In genomic region chr6:142761756-142762155, GRCh38 we compare ENCODE assay signal across 18 cellular contexts.
DNase-seq lines count a peak whose midpoint lies in the region; ATAC-seq lines count a peak whose summit lies in the region.
"Had no signal": no experiment of that assay in that cellular context is flagged by ENCODE, and none has a peak within 500 bp of the region (broad histone marks: within the 10 kb centered on the region; RNA-seq: fewer than 3 reads in every experiment).

No MANE protein-coding gene starts in this region.

- no peak overlapping the region for H3K9ac ChIP-seq in GM23248

- no peaks in the 10 kb centered on the region for H3K27me3 ChIP-seq in GM23248 (replicated peaks; ENCODE audit: insufficient read depth)
- H3K27me3 ChIP-seq: upper lobe of left lung had no signal

- peaks cover 25% of the 10 kb centered on the region for H3K36me3 ChIP-seq in GM23248 (ENCODE audit: low read depth)

- peaks cover 43% of the 10 kb centered on the region for H3K79me2 ChIP-seq in GM23248 (ENCODE audit: insufficient read depth)

- no peak overlapping the region for H3K4me3 Mint-ChIP-seq in activated CD8-positive, alpha-beta memory T cell treated with anti-CD3 and anti-CD28 coated beads, Interleukin-2, amount 10 ng/mL, durations not matched to agents 7 days and 5 days
- H3K4me3 Mint-ChIP-seq in stimulated activated effector memory CD8-positive, alpha-beta T cell treated with anti-CD3 and anti-CD28 coated beads, Interleukin-12 subunit alpha, Interleukin-12 subunit beta, amount 100 ng/mL, for 72 hours, result no peak overlapping the region
- H3K4me3 Mint-ChIP-seq: GM23338; neural crest cell; T-helper 1 cell treated with Interleukin-12 subunit alpha and Interleukin-12 subunit beta and Interleukin-4 antibody, amounts not matched to agents 30 μg/mL and 1 μg/mL, for 36 hours had no signal

- H2AFZ ChIP-seq in GM23248, result no peak overlapping the region
- H2AFZ ChIP-seq: GM23338 had no signal

- H3K27ac Mint-ChIP-seq in activated CD8-positive, alpha-beta memory T cell treated with anti-CD3 and anti-CD28 coated beads, Interleukin-2, amount 10 ng/mL, durations not matched to agents 7 days and 5 days, result peak overlapping the region; percentile 3
- H3K27ac Mint-ChIP-seq in stimulated activated effector memory CD8-positive, alpha-beta T cell treated with anti-CD3 and anti-CD28 coated beads, Interleukin-12 subunit alpha, Interleukin-12 subunit beta, amount 100 ng/mL, for 72 hours, result peak overlapping the region; percentile 57
- H3K27ac Mint-ChIP-seq: GM23338; T-helper 1 cell treated with Interleukin-12 subunit alpha and Interleukin-12 subunit beta and Interleukin-4 antibody, amounts not matched to agents 30 μg/mL and 1 μg/mL, for 36 hours had no signal

- no peaks in the 10 kb centered on the region for H3K9me3 Mint-ChIP-seq in activated CD8-positive, alpha-beta memory T cell treated with anti-CD3 and anti-CD28 coated beads, Interleukin-2, amount 10 ng/mL, durations not matched to agents 7 days and 5 days (ENCODE audit: low read depth)
- H3K9me3 Mint-ChIP-seq in stimulated activated effector memory CD8-positive, alpha-beta T cell treated with anti-CD3 and anti-CD28 coated beads, Interleukin-12 subunit alpha, Interleukin-12 subunit beta, amount 100 ng/mL, for 72 hours, result no peaks in the 10 kb centered on the region
- H3K9me3 Mint-ChIP-seq: GM23338; neural crest cell; T-helper 1 cell treated with Interleukin-12 subunit alpha and Interleukin-12 subunit beta and Interleukin-4 antibody, amounts not matched to agents 30 μg/mL and 1 μg/mL, for 36 hours had no signal

- DNase-seq in activated CD8-positive, alpha-beta memory T cell treated with anti-CD3 and anti-CD28 coated beads, Interleukin-2, amount 10 ng/mL, durations not matched to agents 7 days and 5 days, result no peak
- no peak for DNase-seq in activated CD8-positive, alpha-beta memory T cell treated with anti-CD3 and anti-CD28 coated beads for 24 hours
- DNase-seq in GM23248 (no peak), NCI-H2227 (lab: John Stamatoyannopoulos, UW; ENCODE audit: unreplicated experiment) (no peak), NK-92 (lab: John Stamatoyannopoulos, UW; ENCODE audit: unreplicated experiment) (no peak)
- no peak for DNase-seq in stimulated activated effector memory CD8-positive, alpha-beta T cell treated with anti-CD3 and anti-CD28 coated beads, Interleukin-12 subunit alpha, Interleukin-12 subunit beta, amount 100 ng/mL, for 72 hours (ENCODE audit: low spot score in 2 of 2)
- no peak for DNase-seq in stimulated activated CD4-positive, alpha-beta T cell treated with anti-CD3 and anti-CD28 coated beads, Interleukin-12 subunit alpha, Interleukin-12 subunit beta, amount 100 ng/mL, for 4 hours
- DNase-seq: DMS153; effector CD8-positive, alpha-beta T cell; foreskin melanocyte; kidney; upper lobe of left lung had no signal

- WGBS in GM23248 (ENCODE audit: low coverage in 1 of 2, low lambda C conversion rate in 2 of 2, missing lambda C conversion rate in 2 of 2), 2 experiments, result 95 to 100% methylated on average over 1 of the region's 1 CpG

- peaks cover 42% of the 10 kb centered on the region for H3K36me3 Mint-ChIP-seq in activated CD8-positive, alpha-beta memory T cell treated with anti-CD3 and anti-CD28 coated beads, Interleukin-2, amount 10 ng/mL, durations not matched to agents 7 days and 5 days
- peaks cover 99% of the 10 kb centered on the region for H3K36me3 Mint-ChIP-seq in stimulated activated effector memory CD8-positive, alpha-beta T cell treated with anti-CD3 and anti-CD28 coated beads, Interleukin-12 subunit alpha, Interleukin-12 subunit beta, amount 100 ng/mL, for 72 hours

- H3K4me2 ChIP-seq in GM23248 (ENCODE audit: unreplicated experiment), result no peak overlapping the region
- H3K4me2 ChIP-seq: A549, GM23338 had no signal

- H3K27ac ChIP-seq in GM23248, result peak overlapping the region; percentile 79; the same call in 1 of the 2 replicates
- H3K27ac ChIP-seq: A549, HL-60, upper lobe of left lung had no signal

- H3K9me2 ChIP-seq in GM23248 (ENCODE audit: insufficient read depth), result no peaks in the 10 kb centered on the region

- in situ Hi-C loops in GM23248 (cut with MboI), result no loop called here

- no peaks in the 10 kb centered on the region for H3K9me3 ChIP-seq in GM23248 (ENCODE audit: low read depth)
- H3K9me3 ChIP-seq: A549, upper lobe of left lung had no signal

- no peak overlapping the region for H3K4me3 ChIP-seq in GM23248
- H3K4me3 ChIP-seq: A549, GM23338, upper lobe of left lung had no signal

- H3K27me3 Mint-ChIP-seq in activated CD8-positive, alpha-beta memory T cell treated with anti-CD3 and anti-CD28 coated beads, Interleukin-2, amount 10 ng/mL, durations not matched to agents 7 days and 5 days, result no peaks in the 10 kb centered on the region

- no peaks in the 10 kb centered on the region for H4K20me1 ChIP-seq in GM23248 (ENCODE audit: insufficient read depth)

- ATAC-seq in activated CD8-positive, alpha-beta memory T cell treated with anti-CD3 and anti-CD28 coated beads, Interleukin-2, amount 10 ng/mL, durations not matched to agents 7 days and 5 days, result peak; percentile 6
- ATAC-seq in HG03520 (IDR thresholded peaks at IDR 0.05; ENCODE audit: unreplicated experiment), result peak; percentile 58
- ATAC-seq in stimulated activated effector memory CD8-positive, alpha-beta T cell treated with anti-CD3 and anti-CD28 coated beads, Interleukin-12 subunit alpha, Interleukin-12 subunit beta, amount 100 ng/mL, for 72 hours, result no peak
- ATAC-seq: A549, GM23338 had no signal

- H3F3A ChIP-seq in GM23248 (ENCODE audit: insufficient read depth), result peaks cover 64% of the 10 kb centered on the region

- peaks cover 18% of the 10 kb centered on the region for H3K4me1 Mint-ChIP-seq in activated CD8-positive, alpha-beta memory T cell treated with anti-CD3 and anti-CD28 coated beads, Interleukin-2, amount 10 ng/mL, durations not matched to agents 7 days and 5 days
- peaks cover 15% of the 10 kb centered on the region for H3K4me1 Mint-ChIP-seq in stimulated activated effector memory CD8-positive, alpha-beta T cell treated with anti-CD3 and anti-CD28 coated beads, Interleukin-12 subunit alpha, Interleukin-12 subunit beta, amount 100 ng/mL, for 72 hours
- H3K4me1 Mint-ChIP-seq: GM23338 had no signal

- peaks cover 67% of the 10 kb centered on the region for H3K4me1 ChIP-seq in GM23248 (ENCODE audit: insufficient read depth)
- H3K4me1 ChIP-seq: A549, upper lobe of left lung had no signal

- CTCF ChIA-PET in activated CD8-positive, alpha-beta memory T cell treated with anti-CD3 and anti-CD28 coated beads, Interleukin-2, amount 10 ng/mL, durations not matched to agents 7 days and 5 days (lab: Charles Lee), result interaction anchor here (2.1 kb wide), 1 partner anchor 10 kb away, joined by 4 read pairs; no protein-coding TSS in a partner anchor
